24 cellular contexts compared by ENCODE assay signal in genomic region chr6:137983269-137983668, GRCh38.
DNase-seq lines count a peak whose midpoint lies in the region; ATAC-seq and TF ChIP-seq lines count a peak whose summit lies in the region.
"Had no signal": no experiment of that assay in that cellular context is flagged by ENCODE, and none has a peak within 500 bp of the region (broad histone marks: within the 10 kb centered on the region; RNA-seq: fewer than 3 reads in every experiment).

No MANE protein-coding gene starts in this region.

- H3K4me3 ChIP-seq in OCI-LY7 (ENCODE audit: low read depth, low read length, poor library complexity, severe bottlenecking) (no peak overlapping the region), trophoblast cell (ENCODE audit: low read depth, low read length) (no peak overlapping the region)
- H3K4me3 ChIP-seq in effector memory CD4-positive, alpha-beta T cell (ENCODE audit: insufficient read depth, low read depth, low read length, poor library complexity, severe bottlenecking): no peak overlapping the region
- H3K4me3 ChIP-seq: GM23338, HAP-1 had no signal

- no peak overlapping the region for H2AK5ac ChIP-seq in trophoblast cell (ENCODE audit: low read length)

- peaks cover 17% of the 10 kb centered on the region for H3K4me1 Mint-ChIP-seq in activated T-cell treated with anti-CD3 and anti-CD28 coated beads, Interleukin-2, amount 50 U/mL, for 24 hours (ENCODE audit: low read depth)
- H3K4me1 Mint-ChIP-seq: GM23338 had no signal

- H4K20me1 ChIP-seq in OCI-LY7 (ENCODE audit: insufficient read depth, low read length): no peaks in the 10 kb centered on the region

- peak overlapping the region; percentile 1 for H3K18ac ChIP-seq in trophoblast cell (ENCODE audit: low read length)

- no peaks in the 10 kb centered on the region for H3K36me3 Mint-ChIP-seq in activated T-cell treated with anti-CD3 and anti-CD28 coated beads, Interleukin-2, amount 50 U/mL, for 24 hours (ENCODE audit: low read depth)

- H2BK5ac ChIP-seq in trophoblast cell (ENCODE audit: low read depth, low read length, poor library complexity): peak overlapping the region; percentile 7

- no peak overlapping the region for H3K4me2 ChIP-seq in OCI-LY7 (ENCODE audit: low read length)
- H3K4me2 ChIP-seq in trophoblast cell (ENCODE audit: low read length): no peak overlapping the region
- H3K4me2 ChIP-seq: GM23338, KMS-11 had no signal

- no TSS peak for BruUV-seq in OCI-LY7 (replicated peaks; lab: Mats Ljungman, UMichigan)

- H3K79me1 ChIP-seq in trophoblast cell (ENCODE audit: low read length): no peaks in the 10 kb centered on the region

- H2BK12ac ChIP-seq in trophoblast cell (ENCODE audit: low read length): peak overlapping the region; percentile 16

- no peak for DNase-seq in activated T-cell treated with anti-CD3 and anti-CD28 coated beads, Interleukin-2, amount 50 U/mL, for 24 hours
- no peak for DNase-seq in activated T-cell treated with anti-CD3 and anti-CD28 coated beads for 4 hours
- DNase-seq in OCI-LY7 (ENCODE audit: low spot score): no peak
- DNase-seq in effector memory CD4-positive, alpha-beta T cell: no peak
- no peak for DNase-seq in trophoblast cell
- no peak for DNase-seq in dedifferentiated amniotic fluid mesenchymal stem cell (ENCODE audit: extremely low spot score)
- no peak for DNase-seq in NCI-H1436 (lab: John Stamatoyannopoulos, UW)
- no peak for DNase-seq in left colon
- DNase-seq: DMS53, HFFc6, MM.1S, NCI-H1694 treated with DMSO at 0.1 percent for 48 hours, NCI-H2081, NCI-H2227 treated with DMSO at 0.1 percent for 48 hours, NCI-H510A, PC-3, SHP77 had no signal

- H3K79me2 ChIP-seq in OCI-LY7 (ENCODE audit: insufficient read depth, low read depth, low read length) (no peaks in the 10 kb centered on the region), trophoblast cell (ENCODE audit: control insufficient read depth, insufficient read depth, low read length, poor library complexity) (no peaks in the 10 kb centered on the region)

- no peaks in the 10 kb centered on the region for H3K9me3 Mint-ChIP-seq in activated T-cell treated with anti-CD3 and anti-CD28 coated beads, Interleukin-2, amount 50 U/mL, for 24 hours
- H3K9me3 Mint-ChIP-seq: HFFc6 had no signal

- H3K4me3 Mint-ChIP-seq in activated T-cell treated with anti-CD3 and anti-CD28 coated beads, Interleukin-2, amount 50 U/mL, for 24 hours: no peak overlapping the region
- H3K4me3 Mint-ChIP-seq: B cell, GM23338, HFFc6 had no signal

- H3K36me3 ChIP-seq in OCI-LY7 (ENCODE audit: insufficient read depth, low read length) (no peaks in the 10 kb centered on the region), trophoblast cell (ENCODE audit: control insufficient read depth in 1 of 2, insufficient read depth in 2 of 2, low read length in 2 of 2) (no peaks in the 10 kb centered on the region)
- H3K36me3 ChIP-seq in effector memory CD4-positive, alpha-beta T cell (ENCODE audit: control insufficient read depth, insufficient read depth, low read length): no peaks in the 10 kb centered on the region
- H3K36me3 ChIP-seq: HAP-1 had no signal

- H3K27ac ChIP-seq in OCI-LY7 (ENCODE audit: low read depth, low read length, poor library complexity, severe bottlenecking): no peak overlapping the region
- peak overlapping the region; percentile 33 for H3K27ac ChIP-seq in effector memory CD4-positive, alpha-beta T cell (ENCODE audit: insufficient read depth, low read length, poor library complexity, severe bottlenecking)
- peak overlapping the region; percentile 39 for H3K27ac ChIP-seq in trophoblast cell (ENCODE audit: low read depth, low read length)
- H3K27ac ChIP-seq: 22Rv1, C4-2B, KMS-11, RWPE1 had no signal

- TF ChIP-seq CTCF in OCI-LY7 (conservative IDR thresholded peaks at IDR 0.05; ENCODE audit: low read length): no peak

- no peak overlapping the region for H3K4ac ChIP-seq in trophoblast cell (ENCODE audit: low read depth, low read length)

- H3K14ac ChIP-seq in trophoblast cell (ENCODE audit: low read length): peak overlapping the region; percentile 11

- no peaks in the 10 kb centered on the region for H3K9me3 ChIP-seq in OCI-LY7 (ENCODE audit: low read length)
- no peaks in the 10 kb centered on the region for H3K9me3 ChIP-seq in effector memory CD4-positive, alpha-beta T cell (ENCODE audit: control insufficient read depth, low read length)
- H3K9me3 ChIP-seq in trophoblast cell (ENCODE audit: insufficient read depth, low read depth, low read length): peaks cover 2% of the 10 kb centered on the region
- H3K9me3 ChIP-seq: HAP-1 had no signal

- H3K4me1 ChIP-seq in OCI-LY7 (ENCODE audit: insufficient read depth, low read length, poor library complexity, severe bottlenecking): peaks cover 7% of the 10 kb centered on the region
- H3K4me1 ChIP-seq in effector memory CD4-positive, alpha-beta T cell (ENCODE audit: control insufficient read depth, insufficient read depth, low read length, poor library complexity, severe bottlenecking): no peaks in the 10 kb centered on the region
- H3K4me1 ChIP-seq in trophoblast cell (ENCODE audit: control insufficient read depth in 1 of 2, insufficient read depth in 2 of 2, low read length in 2 of 2): peaks cover 5 to 8% of the 10 kb centered on the region in 2 experiments
- H3K4me1 ChIP-seq: HAP-1 had no signal

- peak overlapping the region; percentile 46 for H4K91ac ChIP-seq in trophoblast cell (ENCODE audit: low read depth, low read length)

- H4K12ac ChIP-seq in trophoblast cell (ENCODE audit: low read depth, low read length): no peak overlapping the region

- POLR2A ChIA-PET in OCI-LY7 (lab: Charles Lee): no interaction called here

- H3K27ac Mint-ChIP-seq in activated T-cell treated with anti-CD3 and anti-CD28 coated beads, Interleukin-2, amount 50 U/mL, for 24 hours: peak overlapping the region; percentile 15
- H3K27ac Mint-ChIP-seq: B cell, GM23338, HFFc6 had no signal

- no peak overlapping the region for H3K9ac ChIP-seq in trophoblast cell (ENCODE audit: low read length)
- H3K9ac ChIP-seq: KMS-11 had no signal

- H2BK120ac ChIP-seq in trophoblast cell (ENCODE audit: insufficient read depth, low read length, poor library complexity): peak overlapping the region; percentile 8

- H3K27me3 Mint-ChIP-seq in activated T-cell treated with anti-CD3 and anti-CD28 coated beads, Interleukin-2, amount 50 U/mL, for 24 hours: no peaks in the 10 kb centered on the region
- H3K27me3 Mint-ChIP-seq: B cell had no signal

- no peaks in the 10 kb centered on the region for H3K9me2 ChIP-seq in OCI-LY7 (ENCODE audit: insufficient read depth, low read length)

- ATAC-seq in left colon: no peak
- ATAC-seq: GM23338, PC-3 had no signal

- WGBS in trophoblast cell (ENCODE audit: extremely low coverage, insufficient coverage, insufficient read length): no CpG with 5 or more reads among the region's 5 CpGs

- H4K8ac ChIP-seq in trophoblast cell (ENCODE audit: low read depth, low read length): no peak overlapping the region

- H3K23ac ChIP-seq in trophoblast cell (ENCODE audit: low read length): no peak overlapping the region

- H2AFZ ChIP-seq in OCI-LY7 (ENCODE audit: low read length): 0 out of 2 replicates have a peak overlapping the region, but pooled peaks have one; percentile 21
- no peak overlapping the region for H2AFZ ChIP-seq in trophoblast cell (ENCODE audit: insufficient read depth, low read length, poor library complexity)
- H2AFZ ChIP-seq: GM23338 had no signal

- intact Hi-C loops in OCI-LY7 (cut with micrococcal nuclease; ENCODE audit: unreplicated experiment) (no loop called here), left colon (cut with DNase I, micrococcal nuclease) (no loop called here)

- no peaks in the 10 kb centered on the region for H3K27me3 ChIP-seq in effector memory CD4-positive, alpha-beta T cell (replicated peaks; ENCODE audit: control insufficient read depth, insufficient read depth, low read length, poor library complexity, severe bottlenecking)
- H3K27me3 ChIP-seq in trophoblast cell (ENCODE audit: insufficient read depth, low read length): no peaks in the 10 kb centered on the region

- CTCF ChIA-PET in OCI-LY7 (lab: Charles Lee; ENCODE audit: unreplicated experiment): interaction anchor here (1.0 kb wide), 1 partner anchor 21 kb away, joined by 3 read pairs; no protein-coding TSS in a partner anchor
